21 cellular contexts compared by ENCODE assay signal in the genomic region with DNA sequence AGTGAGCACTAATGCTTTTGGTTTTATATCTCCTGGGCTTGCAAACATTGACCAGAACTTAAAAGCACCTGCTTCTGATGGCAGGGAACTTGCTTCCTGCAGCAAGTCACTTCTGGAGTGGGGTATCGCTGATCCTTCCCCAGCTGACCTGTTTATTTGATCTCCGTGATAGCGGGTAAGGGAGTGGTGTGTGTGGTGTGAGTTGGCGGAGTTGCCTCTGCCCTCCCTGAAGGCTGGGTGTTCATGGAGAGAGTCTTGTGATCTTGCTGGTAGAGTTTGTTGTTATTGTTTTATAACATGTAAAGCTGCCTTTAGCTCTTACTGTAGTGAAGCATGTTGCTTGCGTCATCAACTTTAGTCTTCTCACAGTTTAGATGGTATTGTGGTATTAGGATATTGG. TPM values are rescaled to one million over a fixed set of nuclear protein-coding genes. Genes with fewer than 3 reads are reported as not detected.
DNase-seq lines count a peak whose midpoint lies in the region; ATAC-seq and TF ChIP-seq lines count a peak whose summit lies in the region.
"Had no signal": no experiment of that assay in that cellular context is flagged by ENCODE, and none has a peak within 500 bp of the region (broad histone marks: within the 10 kb centered on the region; RNA-seq: fewer than 3 reads in every experiment).

No MANE protein-coding gene starts in this region.

- H3K9me3 ChIP-seq in right cardiac atrium (ENCODE audit: control insufficient read depth, low read length) (no peaks in the 10 kb centered on the region), mucosa of rectum (ENCODE audit: control insufficient read depth in 2 of 2, low read length in 2 of 2) (no peaks in the 10 kb centered on the region), upper lobe of left lung (no peaks in the 10 kb centered on the region), prostate gland (no peaks in the 10 kb centered on the region)
- H3K9me3 ChIP-seq: ovary had no signal

- no peaks in the 10 kb centered on the region for H3K27me3 ChIP-seq in right cardiac atrium (ENCODE audit: control insufficient read depth, insufficient read depth)
- H3K27me3 ChIP-seq in mucosa of rectum (ENCODE audit: control insufficient read depth in 2 of 2, insufficient read depth in 2 of 2, low read length in 2 of 2), result no peaks in the 10 kb centered on the region
- no peaks in the 10 kb centered on the region for H3K27me3 ChIP-seq in upper lobe of left lung
- no peaks in the 10 kb centered on the region for H3K27me3 ChIP-seq in prostate gland (replicated peaks; ENCODE audit: insufficient read depth)
- H3K27me3 ChIP-seq: ovary had no signal

- H3K36me3 ChIP-seq in mucosa of rectum (ENCODE audit: control insufficient read depth in 2 of 2, insufficient read depth in 2 of 2, low read length in 2 of 2) (peaks cover 33 to 48% of the 10 kb centered on the region in 2 donors), upper lobe of left lung (peaks cover 4 to 55% (median 25%) of the 10 kb centered on the region in 4 donors), prostate gland (no peaks in the 10 kb centered on the region)
- H3K36me3 ChIP-seq: ovary had no signal

- H3K27ac ChIP-seq in right cardiac atrium (ENCODE audit: low read length) (peak overlapping the region; percentile 86), mucosa of rectum (ENCODE audit: low read depth in 2 of 2, low read length in 2 of 2) (peak overlapping the region; percentile 69 to 74), upper lobe of left lung (peak overlapping the region in 3 of 4 donors; percentile 61 to 81 (median 64)), prostate gland (no peak overlapping the region)
- H3K27ac ChIP-seq: ovary, SK-N-MC had no signal

- TF ChIP-seq CTCF in choroid plexus epithelial cell (conservative IDR thresholded peaks at IDR 0.05; ENCODE audit: low read depth, low read length), result no peak
- TF ChIP-seq CTCF in upper lobe of left lung (IDR thresholded peaks at IDR 0.05), result no peak
- TF ChIP-seq CTCF in prostate gland (IDR thresholded peaks at IDR 0.05), result no peak

- 77% methylated on average over 5 of the region's 5 CpGs for WGBS in right cardiac atrium
- 87 to 89% methylated on average over 5 of the region's 5 CpGs for WGBS in upper lobe of left lung, 2 donors
- 76% methylated on average over 5 of the region's 5 CpGs for WGBS in prostate gland

- H3K4me3 ChIP-seq in right cardiac atrium (ENCODE audit: low read length) (no peak overlapping the region), choroid plexus epithelial cell (ENCODE audit: low read depth, low read length) (no peak overlapping the region), mucosa of rectum (ENCODE audit: low read length in 2 of 2) (peak overlapping the region in 1 of 2 donors; percentile 26), upper lobe of left lung (no peak overlapping the region), prostate gland (no peak overlapping the region)
- H3K4me3 ChIP-seq: ovary, SK-N-MC, skin epidermis had no signal

- no peak for ATAC-seq in right cardiac atrium
- no peak for ATAC-seq in upper lobe of left lung (ENCODE audit: low FRiP score in 2 of 2)
- no peak for ATAC-seq in HG03095 (IDR thresholded peaks at IDR 0.05; ENCODE audit: unreplicated experiment)
- ATAC-seq: activated CD8-positive, alpha-beta T cell treated with anti-CD3 and anti-CD28 coated beads, Interleukin-2, amount 10 ng/mL, durations not matched to agents 7 days and 5 days; left lobe of liver; Panc1 had no signal

- TF ChIP-seq POLR2A in upper lobe of left lung (IDR thresholded peaks at IDR 0.05) (no peak), prostate gland (IDR thresholded peaks at IDR 0.05) (no peak)

- TF ChIP-seq EP300 in upper lobe of left lung (IDR thresholded peaks at IDR 0.05), result no peak

- H3K9ac ChIP-seq in mucosa of rectum (ENCODE audit: low read depth in 1 of 2, low read length in 2 of 2), result peak overlapping the region in 1 of 2 donors; percentile 29

- intact Hi-C loops in right cardiac atrium (cut with DNase I), result no loop called here
- intact Hi-C loops in cardiac septum (cut with DNase I), result loop anchor here (5.0 kb wide), 1 partner anchor 77 kb away; no protein-coding TSS in a partner anchor
- intact Hi-C loops in prostate gland (cut with DNase I), result no loop called here

- DNase-seq in right cardiac atrium (no peak), cardiac septum (ENCODE audit: low spot score) (no peak), choroid plexus epithelial cell (ENCODE audit: low read depth) (peak; percentile 21), upper lobe of left lung (no peak), prostate gland (ENCODE audit: low spot score) (no peak), DMS79 treated with DMSO at 0.1 percent for 48 hours (lab: John Stamatoyannopoulos, UW) (no peak)
- DNase-seq: activated CD8-positive, alpha-beta T cell treated with anti-CD3 and anti-CD28 coated beads, Interleukin-2, amount 10 ng/mL, durations not matched to agents 7 days and 5 days; activated naive CD4-positive, alpha-beta T cell treated with anti-CD3 and anti-CD28 coated beads, Interleukin-2, amount 10 ng/mL, durations not matched to agents 7 days and 5 days; activated T-cell treated with anti-CD3 and anti-CD28 coated beads, Interleukin-2, amount 50 U/mL, for 24 hours; CD4-positive, CD25-positive, alpha-beta regulatory T cell; DND-41; H9; NCI-H1930; ovary; stimulated activated CD4-positive, alpha-beta T cell treated with anti-CD3 and anti-CD28 coated beads, Interleukin-4, amount 100 ng/mL, for 24 hours had no signal

- peaks cover 11% of the 10 kb centered on the region for H3K4me1 ChIP-seq in right cardiac atrium (ENCODE audit: control insufficient read depth, insufficient read depth, low read length)
- peaks cover 44 to 47% of the 10 kb centered on the region in 2 donors for H3K4me1 ChIP-seq in mucosa of rectum (ENCODE audit: control insufficient read depth in 2 of 2, insufficient read depth in 2 of 2, low read length in 2 of 2)
- H3K4me1 ChIP-seq in upper lobe of left lung, result peaks cover 24 to 50% (median 36%) of the 10 kb centered on the region in 4 donors
- H3K4me1 ChIP-seq in prostate gland (replicated peaks), result peaks cover 13% of the 10 kb centered on the region

RNA-seq across cellular contexts. Expression of gene MFN2, which starts 3.9 kb away (rescaled TPM):
- total RNA-seq in right cardiac atrium (100 to 1,000 TPM; 386 to 449 (median 419) TPM), cardiac septum (619 TPM), upper lobe of left lung (10 to 100 TPM; 40.9 to 80.6 (median 71.0) TPM), prostate gland (10 to 100 TPM; 55.0 to 92.4 TPM)
- 237 TPM for polyA plus RNA-seq in right cardiac atrium

RNA-seq across cellular contexts. Expression of gene MIIP, which starts 35.2 kb away (rescaled TPM):
- total RNA-seq in right cardiac atrium (10 to 100 TPM in 3 of 4 donors, 1 to 10 TPM in 1; 8.5 to 16.4 (median 12.5) TPM), cardiac septum (18.7 TPM), upper lobe of left lung (10 to 100 TPM; 39.6 to 87.1 (median 50.1) TPM), prostate gland (10 to 100 TPM; 35.6 to 84.3 TPM)
- polyA plus RNA-seq in right cardiac atrium, result 12.5 TPM

RNA-seq across cellular contexts. Expression of gene PLOD1, which starts 49.6 kb away (rescaled TPM):
- total RNA-seq in right cardiac atrium (10 to 100 TPM; 49.5 to 77.8 (median 63.1) TPM), cardiac septum (52.6 TPM), upper lobe of left lung (10 to 100 TPM; 31.4 to 99.0 (median 52.8) TPM), prostate gland (10 to 100 TPM; 73.6 to 80.2 TPM)
- 51.0 TPM for polyA plus RNA-seq in right cardiac atrium

RNA-seq across cellular contexts. Expression of gene KIAA2013, which starts 57.9 kb away (rescaled TPM):
- 10 to 100 TPM; 34.6 to 38.1 (median 36.3) TPM for total RNA-seq in right cardiac atrium
- 37.3 TPM for polyA plus RNA-seq in right cardiac atrium
- 42.6 TPM for total RNA-seq in cardiac septum
- 10 to 100 TPM; 42.6 to 94.2 (median 58.7) TPM for total RNA-seq in upper lobe of left lung
- total RNA-seq in prostate gland, result 100 to 1,000 TPM; 104 to 137 TPM

Comparison
In these comparisons a context has a peak if more than half of its experiments do, and no peak if none do; other contexts are left out.
1. H3K27ac ChIP-seq: peak in right cardiac atrium (single experiment), mucosa of rectum (2 of 2) and upper lobe of left lung (3 of 4); none in prostate gland (0 of 2).